In the genomic region with DNA sequence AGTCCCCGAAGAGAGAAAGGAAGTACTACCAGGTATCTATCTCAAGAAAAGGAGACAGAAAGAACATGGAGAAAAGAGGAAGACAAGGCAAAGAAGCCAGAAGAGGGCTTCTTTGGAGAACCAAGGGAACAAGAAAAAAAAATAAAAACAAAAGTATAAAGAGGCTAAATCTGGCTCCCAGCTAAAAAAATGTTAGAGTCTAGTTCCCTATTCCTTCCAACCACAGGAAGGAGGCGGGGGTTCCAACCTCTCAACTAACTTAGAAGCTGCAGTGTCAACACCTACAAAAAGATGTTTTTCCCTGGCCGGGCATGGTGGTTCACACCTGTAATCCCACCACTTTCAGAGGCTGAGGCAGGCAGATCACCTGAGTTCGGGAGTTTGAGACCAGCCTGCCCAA, we compare ENCODE assay signal across 18 cellular contexts. TPM values are rescaled to one million over a fixed set of nuclear protein-coding genes. Genes with fewer than 3 reads are reported as not detected.
DNase-seq lines count a peak whose midpoint lies in the region; ATAC-seq and TF ChIP-seq lines count a peak whose summit lies in the region.
"Had no signal": no experiment of that assay in that cellular context is flagged by ENCODE, and none has a peak within 500 bp of the region (broad histone marks: within the 10 kb centered on the region; RNA-seq: fewer than 3 reads in every experiment).

No MANE protein-coding gene starts in this region.

- peak overlapping the region; percentile 67 for H3K4me3 ChIP-seq in DOHH2 (ENCODE audit: low read length)
- H3K4me3 ChIP-seq in HL-60 (replicated peaks; ENCODE audit: insufficient read depth, low read length), result no peak overlapping the region
- no peak overlapping the region for H3K4me3 ChIP-seq in gastrocnemius medialis
- H3K4me3 ChIP-seq: left ventricle myocardium inferior, upper lobe of left lung had no signal

- H3K9me3 ChIP-seq in DOHH2 (ENCODE audit: control insufficient read depth, insufficient read depth, low read length) (no peaks in the 10 kb centered on the region), gastrocnemius medialis (no peaks in the 10 kb centered on the region)
- H3K9me3 ChIP-seq: left ventricle myocardium inferior, upper lobe of left lung had no signal

- TF ChIP-seq CTCF in DOHH2 (IDR thresholded peaks at IDR 0.05; ENCODE audit: low read depth, low read length, poor library complexity, severe bottlenecking) (no peak), HL-60 (IDR thresholded peaks at IDR 0.05; ENCODE audit: insufficient read depth, low read length) (no peak), gastrocnemius medialis (IDR thresholded peaks at IDR 0.05 in 4 of 5, conservative IDR thresholded peaks at IDR 0.05 in 1 of 5) (no peak)

- in situ Hi-C loops in gastrocnemius medialis (cut with MboI; ENCODE audit: low sequenced_read_pairs in 4 of 4), result loop anchor here in 1 of 4 donors (25.0 kb wide), 1 partner anchor 474 kb away; the partner anchor contains the start of gene ZNF207

- H3K27ac ChIP-seq in DOHH2 (ENCODE audit: low read depth, low read length) (peak overlapping the region; percentile 99), HL-60 (replicated peaks) (peak overlapping the region; percentile 76), gastrocnemius medialis (no peak overlapping the region)
- H3K27ac ChIP-seq: left ventricle myocardium inferior had no signal

- peaks cover 40% of the 10 kb centered on the region for H3K79me2 ChIP-seq in DOHH2 (ENCODE audit: control insufficient read depth, low read length)

- peak overlapping the region; percentile 98 for H3K27ac Mint-ChIP-seq in memory B cell
- H3K27ac Mint-ChIP-seq: activated T-helper 1 cell treated with anti-CD3 and anti-CD28 coated beads, Interleukin-12 subunit alpha, Interleukin-12 subunit beta, Interleukin-2, Interleukin-4 antibody, amounts not matched to agents 30 ng/mL and 10 ng/mL and 1 ng/mL, durations not matched to agents 14 hours and 24 hours and 36 hours; CD8-positive, alpha-beta memory T cell; nephron progenitor cell had no signal

- intact Hi-C loops in gastrocnemius medialis (cut with DNase I; ENCODE audit: low total_unique reads), result no loop called here

- TF ChIP-seq POLR2A in gastrocnemius medialis (IDR thresholded peaks at IDR 0.05), result no peak

- peak overlapping the region; percentile 66 for H3K4me3 Mint-ChIP-seq in memory B cell
- H3K4me3 Mint-ChIP-seq: activated T-helper 1 cell treated with anti-CD3 and anti-CD28 coated beads, Interleukin-12 subunit alpha, Interleukin-12 subunit beta, Interleukin-2, Interleukin-4 antibody, amounts not matched to agents 30 ng/mL and 10 ng/mL and 1 ng/mL, durations not matched to agents 14 hours and 24 hours and 36 hours; CD8-positive, alpha-beta memory T cell; nephron progenitor cell had no signal

- H3K9me3 Mint-ChIP-seq in memory B cell, result no peaks in the 10 kb centered on the region
- H3K9me3 Mint-ChIP-seq: activated T-helper 1 cell treated with anti-CD3 and anti-CD28 coated beads, Interleukin-12 subunit alpha, Interleukin-12 subunit beta, Interleukin-2, Interleukin-4 antibody, amounts not matched to agents 30 ng/mL and 10 ng/mL and 1 ng/mL, durations not matched to agents 14 hours and 24 hours and 36 hours; CD8-positive, alpha-beta memory T cell; nephron progenitor cell had no signal

- peaks cover 25% of the 10 kb centered on the region for H3K36me3 Mint-ChIP-seq in memory B cell

- peak overlapping the region; percentile 84 for H3K4me2 ChIP-seq in DOHH2 (ENCODE audit: low read length)

- H3K36me3 ChIP-seq in DOHH2 (ENCODE audit: control insufficient read depth, low read length) (peaks cover 91% of the 10 kb centered on the region), gastrocnemius medialis (peaks cover 6 to 96% of the 10 kb centered on the region in 2 donors)

- H3K9me2 ChIP-seq in DOHH2 (replicated peaks; ENCODE audit: control insufficient read depth, low read length), result no peaks in the 10 kb centered on the region

- H3K27me3 ChIP-seq in DOHH2 (ENCODE audit: control insufficient read depth, low read length) (no peaks in the 10 kb centered on the region), HL-60 (ENCODE audit: insufficient read depth, poor library complexity, severe bottlenecking) (no peaks in the 10 kb centered on the region), gastrocnemius medialis (no peaks in the 10 kb centered on the region)
- H3K27me3 ChIP-seq: upper lobe of left lung had no signal

- H3K27me3 Mint-ChIP-seq in memory B cell, result no peaks in the 10 kb centered on the region
- H3K27me3 Mint-ChIP-seq: CD8-positive, alpha-beta memory T cell had no signal

- ATAC-seq in memory B cell (ENCODE audit: low read depth), result peak; percentile 56
- ATAC-seq in GM19463 (IDR thresholded peaks at IDR 0.05; ENCODE audit: unreplicated experiment), result no peak
- ATAC-seq in gastrocnemius medialis, result no peak
- ATAC-seq in HG02938 (IDR thresholded peaks at IDR 0.05; ENCODE audit: unreplicated experiment), result no peak
- ATAC-seq: activated CD4-positive, CD25-positive, alpha-beta regulatory T cell treated with anti-CD3 and anti-CD28 coated beads, Interleukin-2, amount 50 U/mL, for 24 hours had no signal

- DNase-seq in HL-60 (ENCODE audit: low read depth in 1 of 2, low spot score in 1 of 2) (peak in 1 of 2 experiments; percentile 76), SKM-1 (lab: John Stamatoyannopoulos, UW; ENCODE audit: unreplicated experiment) (peak; percentile 62), memory B cell (ENCODE audit: low spot score in 2 of 2) (peak; percentile 14 to 21), superior temporal gyrus (ENCODE audit: extremely low spot score) (no peak), gastrocnemius medialis (no peak)
- DNase-seq: CD8-positive, alpha-beta memory T cell; EL; left ventricle myocardium inferior; NCI-H1105; nephron progenitor cell; stimulated activated CD8-positive, alpha-beta memory T cell treated with anti-CD3 and anti-CD28 coated beads, Interleukin-4, amount 100 ng/mL, for 48 hours; T-helper 1 cell had no signal

- peaks cover 48% of the 10 kb centered on the region for H3F3A ChIP-seq in DOHH2 (ENCODE audit: control insufficient read depth, insufficient read depth)

- H3K4me1 ChIP-seq in DOHH2 (ENCODE audit: control insufficient read depth, low read length) (peaks cover 94% of the 10 kb centered on the region), gastrocnemius medialis (no peaks in the 10 kb centered on the region)
- H3K4me1 ChIP-seq: left ventricle myocardium inferior, upper lobe of left lung had no signal

- no peaks in the 10 kb centered on the region for H4K20me1 ChIP-seq in DOHH2 (ENCODE audit: control insufficient read depth, insufficient read depth, low read depth, low read length)

- H3K4me1 Mint-ChIP-seq in memory B cell, result peaks cover 15% of the 10 kb centered on the region
- H3K4me1 Mint-ChIP-seq: CD8-positive, alpha-beta memory T cell; nephron progenitor cell had no signal

RNA-seq across cellular contexts. Expression of gene UTP6, which starts 13.4 kb away (rescaled TPM):
- total RNA-seq in gastrocnemius medialis, result 10 to 100 TPM; 22.7 to 35.2 (median 27.8) TPM

RNA-seq across cellular contexts. Expression of gene COPRS, which starts 29.1 kb away (rescaled TPM):
- 10 to 100 TPM; 43.8 to 73.9 (median 61.6) TPM for total RNA-seq in gastrocnemius medialis

RNA-seq across cellular contexts. Expression of gene SUZ12, which starts 48.7 kb away (rescaled TPM):
- 1 to 10 TPM; 7.0 to 9.2 (median 8.4) TPM for total RNA-seq in gastrocnemius medialis

Comparison
In these comparisons a context has a peak if more than half of its experiments do, and no peak if none do; other contexts are left out.
1. H3K27ac ChIP-seq: peak in DOHH2 (single experiment) and HL-60 (single experiment); none in gastrocnemius medialis (0 of 4).
2. DNase-seq: peak in SKM-1 (single experiment) and memory B cell (2 of 2); none in superior temporal gyrus (single experiment) and gastrocnemius medialis (0 of 2).